In genomic region chr19:44807162-44807561, GRCh38 we compare ENCODE assay signal across 10 cellular contexts. TPM values are rescaled to one million over a fixed set of nuclear protein-coding genes. Genes with fewer than 3 reads are reported as not detected.
DNase-seq lines count a peak whose midpoint lies in the region; ATAC-seq, FAIRE-seq and TF ChIP-seq lines count a peak whose summit lies in the region.
"Had no signal": no experiment of that assay in that cellular context is flagged by ENCODE, and none has a peak within 500 bp of the region (broad histone marks: within the 10 kb centered on the region; RNA-seq: fewer than 3 reads in every experiment).

No MANE protein-coding gene starts in this region.

- peaks cover 10% of the 10 kb centered on the region for H3K9me3 Mint-ChIP-seq in Caco-2 (ENCODE audit: unreplicated experiment)

- peak overlapping the region; percentile 95 for H3K27ac Mint-ChIP-seq in Caco-2 (ENCODE audit: unreplicated experiment)
- H3K27ac Mint-ChIP-seq: CD4-positive, CD25-positive, alpha-beta regulatory T cell had no signal

- H3K4me3 ChIP-seq in Caco-2 (ENCODE audit: low read depth, low read length), result no peak overlapping the region
- H3K4me3 ChIP-seq in lung, result no peak overlapping the region
- no peak overlapping the region for H3K4me3 ChIP-seq in vagina

- peaks cover 27% of the 10 kb centered on the region for H3K4me1 ChIP-seq in Caco-2
- peaks cover 0 to 2% of the 10 kb centered on the region in 2 donors for H3K4me1 ChIP-seq in lung (ENCODE audit: control insufficient read depth in 2 of 2, insufficient read depth in 2 of 2, low read length in 2 of 2)
- H3K4me1 ChIP-seq in vagina, result peaks cover 42% of the 10 kb centered on the region

- H3K4me1 Mint-ChIP-seq in Caco-2 (ENCODE audit: low read depth, unreplicated experiment), result peaks cover 48% of the 10 kb centered on the region

- no peaks in the 10 kb centered on the region for H3K27me3 Mint-ChIP-seq in Caco-2 (ENCODE audit: insufficient read depth, unreplicated experiment)

- no peak for FAIRE-seq in RCC 7860 (lab: Jason Lieb, UNC)

- H3K9me3 ChIP-seq in Caco-2 (no peaks in the 10 kb centered on the region), lung (ENCODE audit: control insufficient read depth in 2 of 2, insufficient read depth in 1 of 2, low read length in 1 of 2) (peaks cover 0 to 4% of the 10 kb centered on the region in 2 donors), vagina (no peaks in the 10 kb centered on the region)

- no TSS peak for BruUV-seq in Caco-2 (replicated peaks; lab: Mats Ljungman, UMichigan)

- peak overlapping the region; percentile 98 for H3K27ac ChIP-seq in VCaP
- peak overlapping the region in 1 of 2 donors; percentile 94 for H3K27ac ChIP-seq in lung (ENCODE audit: low read depth in 1 of 2, low read length in 1 of 2)
- H3K27ac ChIP-seq in vagina, result no peak overlapping the region

- POLR2A ChIA-PET in Caco-2 (lab: Charles Lee), result interaction anchor here (0.5 to 2.7 kb wide), 8 partner anchors 23 to 129 kb away, joined by 3 to 23 read pairs (median 6); partner anchors contain the start of genes APOE, CBLC and NECTIN2

- no peak for TF ChIP-seq CTCF in Caco-2 (IDR thresholded peaks at IDR 0.05; ENCODE audit: insufficient read depth in 1 of 2, low read depth in 1 of 2, low read length in 1 of 2, severe bottlenecking in 1 of 2, unreplicated experiment in 1 of 2)
- TF ChIP-seq CTCF in VCaP (conservative IDR thresholded peaks at IDR 0.05), result no peak
- TF ChIP-seq CTCF in lung (IDR thresholded peaks at IDR 0.05; ENCODE audit: control extremely low read depth, extremely low read depth), result no peak
- no peak for TF ChIP-seq CTCF in vagina (IDR thresholded peaks at IDR 0.05)

- H3K36me3 ChIP-seq in Caco-2 (ENCODE audit: control insufficient read depth, insufficient read depth, low read length) (peaks cover 5% of the 10 kb centered on the region), lung (ENCODE audit: control insufficient read depth in 2 of 2, insufficient read depth in 2 of 2, low read length in 2 of 2) (peaks cover 0 to 4% of the 10 kb centered on the region in 2 donors), vagina (peaks cover 0 to 5% of the 10 kb centered on the region in 2 donors)

- TF ChIP-seq POLR2A in vagina (IDR thresholded peaks at IDR 0.05), result no peak

- intact Hi-C loops in Caco-2 (cut with micrococcal nuclease; ENCODE audit: unreplicated experiment) (no loop called here), vagina (cut with DNase I) (no loop called here)

- H3K4me3 Mint-ChIP-seq in Caco-2 (ENCODE audit: unreplicated experiment), result peak overlapping the region; percentile 23
- H3K4me3 Mint-ChIP-seq: CD4-positive, CD25-positive, alpha-beta regulatory T cell had no signal

- DNase-seq in Caco-2 (peak; percentile 84 to 91), NCI-H146 (lab: John Stamatoyannopoulos, UW) (peak; percentile 96), lung (ENCODE audit: low spot score) (peak; percentile 40), RCC 7860 (ENCODE audit: low spot score) (no peak), AML-193 (lab: John Stamatoyannopoulos, UW) (no peak), vagina (ENCODE audit: extremely low spot score in 2 of 2) (no peak)
- DNase-seq: CD4-positive, CD25-positive, alpha-beta regulatory T cell had no signal

- H3K27me3 ChIP-seq in Caco-2 (replicated peaks; ENCODE audit: control insufficient read depth, insufficient read depth, low read length) (no peaks in the 10 kb centered on the region), lung (ENCODE audit: control insufficient read depth, insufficient read depth) (no peaks in the 10 kb centered on the region), vagina (no peaks in the 10 kb centered on the region)

- no peak for ATAC-seq in lung (ENCODE audit: insufficient read depth, low FRiP score)
- no peak for ATAC-seq in HG03159 (IDR thresholded peaks at IDR 0.05; ENCODE audit: unreplicated experiment)

- WGBS in lung, 2 donors, result 66 to 78% methylated on average over 5 of the region's 5 CpGs

- peaks cover 68% of the 10 kb centered on the region for H3K36me3 Mint-ChIP-seq in Caco-2 (ENCODE audit: insufficient read depth, unreplicated experiment)
- H3K36me3 Mint-ChIP-seq: CD4-positive, CD25-positive, alpha-beta regulatory T cell had no signal

- CTCF ChIA-PET in Caco-2 (lab: Charles Lee), result interaction anchor here (0.6 to 4.0 kb wide), 21 partner anchors 9 to 285 kb away, joined by 3 to 53 read pairs (median 4); partner anchors contain the start of genes CBLC and NECTIN2

RNA-seq across cellular contexts. Expression of gene BCAM, which starts 1.7 kb away (rescaled TPM):
- 230 and 244 TPM in 2 replicates for total RNA-seq in Caco-2 (2022)
- total RNA-seq in lung, result 100 to 1,000 TPM; 168 to 225 TPM
- 100 to 1,000 TPM in 1 of 2 donors, 10 to 100 TPM in 1; 59.2 to 202 TPM for polyA plus RNA-seq in lung
- 57.2 TPM for total RNA-seq in vagina
- total RNA-seq: CD4-positive, CD25-positive, alpha-beta regulatory T cell had no signal
- polyA plus RNA-seq: CD4-positive, CD25-positive, alpha-beta regulatory T cell had no signal

RNA-seq across cellular contexts. Expression of gene CBLC, which starts 29.5 kb away (rescaled TPM):
- total RNA-seq in Caco-2 (2022), result 42.3 and 43.6 TPM in 2 replicates
- 1 to 10 TPM; 4.8 to 5.5 TPM for total RNA-seq in lung
- polyA plus RNA-seq in lung, result 1 to 10 TPM; 4.0 to 5.3 TPM
- 42.2 TPM for total RNA-seq in vagina
- total RNA-seq: CD4-positive, CD25-positive, alpha-beta regulatory T cell; RPMI7951 had no signal
- polyA plus RNA-seq: CD4-positive, CD25-positive, alpha-beta regulatory T cell had no signal

RNA-seq across cellular contexts. Expression of gene NECTIN2, which starts 38.9 kb away (rescaled TPM):
- total RNA-seq in Caco-2 (2022), result 257 and 258 TPM in 2 replicates
- 100 to 1,000 TPM in 1 of 2 donors, 10 to 100 TPM in 1; 90.4 to 117 TPM for total RNA-seq in lung
- 10 to 100 TPM; 76.9 to 97.6 TPM for polyA plus RNA-seq in lung
- total RNA-seq in vagina, result 72.9 TPM
- polyA plus RNA-seq: CD4-positive, CD25-positive, alpha-beta regulatory T cell had no signal

RNA-seq across cellular contexts. Expression of gene BCL3, which starts 58.7 kb away (rescaled TPM):
- total RNA-seq in Caco-2 (2022) (15.5 and 21.3 TPM in 2 replicates), lung (10 to 100 TPM; 17.6 to 63.8 TPM), vagina (86.9 TPM)
- polyA plus RNA-seq in lung, result 100 to 1,000 TPM in 1 of 2 donors, 10 to 100 TPM in 1; 63.7 to 233 TPM

Comparison
In these comparisons a context has a peak if more than half of its experiments do, and no peak if none do; other contexts are left out.
1. DNase-seq: peak in Caco-2 (2 of 2), NCI-H146 (single experiment) and lung (single experiment); none in RCC 7860 (single experiment), AML-193 (0 of 2) and vagina (0 of 2).